Comparison of ENCODE assay signal across 1 cellular context in the genomic region with DNA sequence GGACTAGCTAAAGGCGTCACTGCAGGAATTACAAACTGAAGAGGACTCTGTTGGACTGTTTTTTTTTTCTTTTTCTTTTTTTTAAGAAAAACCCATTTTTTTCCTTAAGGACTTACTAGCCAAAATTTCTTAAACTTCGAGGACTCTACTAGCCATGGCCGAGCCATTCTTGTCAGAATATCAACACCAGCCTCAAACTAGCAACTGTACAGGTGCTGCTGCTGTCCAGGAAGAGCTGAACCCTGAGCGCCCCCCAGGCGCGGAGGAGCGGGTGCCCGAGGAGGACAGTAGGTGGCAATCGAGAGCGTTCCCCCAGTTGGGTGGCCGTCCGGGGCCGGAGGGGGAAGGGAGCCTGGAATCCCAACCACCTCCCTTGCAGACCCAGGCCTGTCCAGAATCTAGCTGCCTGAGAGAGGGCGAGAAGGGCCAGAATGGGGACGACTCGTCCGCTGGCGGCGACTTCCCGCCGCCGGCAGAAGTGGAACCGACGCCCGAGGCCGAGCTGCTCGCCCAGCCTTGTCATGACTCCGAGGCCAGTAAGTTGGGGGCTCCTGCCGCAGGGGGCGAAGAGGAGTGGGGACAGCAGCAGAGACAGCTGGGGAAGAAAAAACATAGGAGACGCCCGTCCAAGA.
TF ChIP-seq lines count a peak whose summit lies in the region.

No MANE protein-coding gene starts in this region.

TF ChIP-seq in K562, 482 proteins besides CTCF, POLR2A, EP300 and RAD21 (continued from another document and continues in another):
- TF ChIP-seq JUND (IDR thresholded peaks at IDR 0.05; ENCODE audit: borderline replicate concordance, low read depth, low read length): peak; percentile 40; the same call in 1 of the 2 replicates
- no peak; the same call in 2 of the 3 replicates for TF ChIP-seq JUND (tag; IDR thresholded peaks at IDR 0.05; ENCODE audit: borderline replicate concordance, low read depth, low read length)
- TF ChIP-seq MAZ (CRISPR knock-in tag; conservative IDR thresholded peaks at IDR 0.05 in 1 of 2, IDR thresholded peaks at IDR 0.05 in 1 of 2): peak; percentile 41 to 92; a peak in 3 of 4 replicates
- peak; percentile 80 for TF ChIP-seq PRPF4 (IDR thresholded peaks at IDR 0.05; ENCODE audit: insufficient read depth, low read depth, low read length, poor library complexity, severe bottlenecking)
- TF ChIP-seq, protein P1, sequence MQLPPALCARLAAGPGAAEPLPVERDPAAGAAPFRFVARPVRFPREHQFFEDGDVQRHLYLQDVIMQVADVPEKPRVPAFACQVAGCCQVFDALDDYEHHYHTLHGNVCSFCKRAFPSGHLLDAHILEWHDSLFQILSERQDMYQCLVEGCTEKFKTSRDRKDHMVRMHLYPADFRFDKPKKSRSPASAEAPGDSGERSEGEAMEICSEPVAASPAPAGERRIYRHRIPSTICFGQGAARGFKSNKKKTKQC (CRISPR knock-in tag; IDR thresholded peaks at IDR 0.05): 0 out of 2 replicates have a peak, but pooled peaks have one; percentile 46
- TF ChIP-seq NCOA6 (IDR thresholded peaks at IDR 0.05): peak; percentile 66
- TF ChIP-seq, protein P2, sequence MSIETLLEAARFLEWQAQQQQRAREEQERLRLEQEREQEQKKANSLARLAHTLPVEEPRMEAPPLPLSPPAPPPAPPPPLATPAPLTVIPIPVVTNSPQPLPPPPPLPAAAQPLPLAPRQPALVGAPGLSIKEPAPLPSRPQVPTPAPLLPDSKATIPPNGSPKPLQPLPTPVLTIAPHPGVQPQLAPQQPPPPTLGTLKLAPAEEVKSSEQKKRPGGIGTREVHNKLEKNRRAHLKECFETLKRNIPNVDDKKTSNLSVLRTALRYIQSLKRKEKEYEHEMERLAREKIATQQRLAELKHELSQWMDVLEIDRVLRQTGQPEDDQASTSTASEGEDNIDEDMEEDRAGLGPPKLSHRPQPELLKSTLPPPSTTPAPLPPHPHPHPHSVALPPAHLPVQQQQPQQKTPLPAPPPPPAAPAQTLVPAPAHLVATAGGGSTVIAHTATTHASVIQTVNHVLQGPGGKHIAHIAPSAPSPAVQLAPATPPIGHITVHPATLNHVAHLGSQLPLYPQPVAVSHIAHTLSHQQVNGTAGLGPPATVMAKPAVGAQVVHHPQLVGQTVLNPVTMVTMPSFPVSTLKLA (conservative IDR thresholded peaks at IDR 0.05): 0 out of 4 replicates have a peak, but pooled peaks of 1 of the 2 experiments have one; percentile 25
- TF ChIP-seq JUN (IDR thresholded peaks at IDR 0.05; ENCODE audit: borderline replicate concordance, low read depth, low read length): no peak
- 0 out of 2 replicates have a peak, but pooled peaks have one; percentile 18 for TF ChIP-seq JUN (CRISPR knock-in tag; IDR thresholded peaks at IDR 0.05; ENCODE audit: borderline replicate concordance)
- TF ChIP-seq CREM (IDR thresholded peaks at IDR 0.05; ENCODE audit: low read depth): peak; percentile 51
- no peak for TF ChIP-seq CREBBP (IDR thresholded peaks at IDR 0.05; ENCODE audit: low read depth, low read length)
- TF ChIP-seq MAFG (tag; conservative IDR thresholded peaks at IDR 0.05): no peak
- peak; percentile 58 for TF ChIP-seq TAF1 (IDR thresholded peaks at IDR 0.05; ENCODE audit: control insufficient read depth, extremely low read depth, insufficient read depth, low read length, severe bottlenecking)
- peak; percentile 40; the same call in 1 of the 2 replicates for TF ChIP-seq CBX5 (IDR thresholded peaks at IDR 0.05; ENCODE audit: borderline replicate concordance, low read depth)
- TF ChIP-seq ELF2 (CRISPR knock-in tag; IDR thresholded peaks at IDR 0.05): peak; percentile 50; the same call in 1 of the 2 replicates
- 0 out of 2 replicates have a peak, but pooled peaks have one; percentile 6 for TF ChIP-seq SMARCC2 (IDR thresholded peaks at IDR 0.05; ENCODE audit: low read depth)
- TF ChIP-seq NONO (IDR thresholded peaks at IDR 0.05; ENCODE audit: low read depth in 2 of 2, low read length in 1 of 2): peak in 1 of 2 experiments; percentile 64; a peak in 2 of 4 replicates
- TF ChIP-seq ETV1 (tag; conservative IDR thresholded peaks at IDR 0.05; ENCODE audit: low read depth): 0 out of 2 replicates have a peak, but pooled peaks have one; percentile 6
- no peak for TF ChIP-seq TSHZ1 (CRISPR knock-in tag; IDR thresholded peaks at IDR 0.05)
- TF ChIP-seq NR1H2 (CRISPR knock-in tag; IDR thresholded peaks at IDR 0.05): 0 out of 2 replicates have a peak, but pooled peaks have one; percentile 66
- peak; percentile 35 for TF ChIP-seq LCOR (CRISPR knock-in tag; IDR thresholded peaks at IDR 0.05)
- peak; percentile 8 for TF ChIP-seq CTCFL (IDR thresholded peaks at IDR 0.05; ENCODE audit: borderline replicate concordance, insufficient read depth, low read depth, low read length, poor library complexity, severe bottlenecking)
- TF ChIP-seq TGIF2 (CRISPR knock-in tag; IDR thresholded peaks at IDR 0.05): no peak
- TF ChIP-seq RBFOX2 (IDR thresholded peaks at IDR 0.05; ENCODE audit: low read depth, low read length): peak; percentile 75
- TF ChIP-seq KAT2B (IDR thresholded peaks at IDR 0.05; ENCODE audit: low read depth, low read length): no peak
- peak; percentile 6 for TF ChIP-seq PRDM10 (IDR thresholded peaks at IDR 0.05; ENCODE audit: partially characterized antibody)
- peak; percentile 20; the same call in 1 of the 2 replicates for TF ChIP-seq MYC (IDR thresholded peaks at IDR 0.05; ENCODE audit: low read depth, low read length)
- no peak for TF ChIP-seq MYC (CRISPR knock-in tag; IDR thresholded peaks at IDR 0.05; ENCODE audit: borderline replicate concordance, low read depth)
- TF ChIP-seq HMGN3 (IDR thresholded peaks at IDR 0.05; ENCODE audit: borderline replicate concordance, extremely low read depth, insufficient read length, low read depth, low read length): peak; percentile 21
- TF ChIP-seq TFAM (CRISPR knock-in tag; conservative IDR thresholded peaks at IDR 0.05): no peak
- TF ChIP-seq, protein P3, sequence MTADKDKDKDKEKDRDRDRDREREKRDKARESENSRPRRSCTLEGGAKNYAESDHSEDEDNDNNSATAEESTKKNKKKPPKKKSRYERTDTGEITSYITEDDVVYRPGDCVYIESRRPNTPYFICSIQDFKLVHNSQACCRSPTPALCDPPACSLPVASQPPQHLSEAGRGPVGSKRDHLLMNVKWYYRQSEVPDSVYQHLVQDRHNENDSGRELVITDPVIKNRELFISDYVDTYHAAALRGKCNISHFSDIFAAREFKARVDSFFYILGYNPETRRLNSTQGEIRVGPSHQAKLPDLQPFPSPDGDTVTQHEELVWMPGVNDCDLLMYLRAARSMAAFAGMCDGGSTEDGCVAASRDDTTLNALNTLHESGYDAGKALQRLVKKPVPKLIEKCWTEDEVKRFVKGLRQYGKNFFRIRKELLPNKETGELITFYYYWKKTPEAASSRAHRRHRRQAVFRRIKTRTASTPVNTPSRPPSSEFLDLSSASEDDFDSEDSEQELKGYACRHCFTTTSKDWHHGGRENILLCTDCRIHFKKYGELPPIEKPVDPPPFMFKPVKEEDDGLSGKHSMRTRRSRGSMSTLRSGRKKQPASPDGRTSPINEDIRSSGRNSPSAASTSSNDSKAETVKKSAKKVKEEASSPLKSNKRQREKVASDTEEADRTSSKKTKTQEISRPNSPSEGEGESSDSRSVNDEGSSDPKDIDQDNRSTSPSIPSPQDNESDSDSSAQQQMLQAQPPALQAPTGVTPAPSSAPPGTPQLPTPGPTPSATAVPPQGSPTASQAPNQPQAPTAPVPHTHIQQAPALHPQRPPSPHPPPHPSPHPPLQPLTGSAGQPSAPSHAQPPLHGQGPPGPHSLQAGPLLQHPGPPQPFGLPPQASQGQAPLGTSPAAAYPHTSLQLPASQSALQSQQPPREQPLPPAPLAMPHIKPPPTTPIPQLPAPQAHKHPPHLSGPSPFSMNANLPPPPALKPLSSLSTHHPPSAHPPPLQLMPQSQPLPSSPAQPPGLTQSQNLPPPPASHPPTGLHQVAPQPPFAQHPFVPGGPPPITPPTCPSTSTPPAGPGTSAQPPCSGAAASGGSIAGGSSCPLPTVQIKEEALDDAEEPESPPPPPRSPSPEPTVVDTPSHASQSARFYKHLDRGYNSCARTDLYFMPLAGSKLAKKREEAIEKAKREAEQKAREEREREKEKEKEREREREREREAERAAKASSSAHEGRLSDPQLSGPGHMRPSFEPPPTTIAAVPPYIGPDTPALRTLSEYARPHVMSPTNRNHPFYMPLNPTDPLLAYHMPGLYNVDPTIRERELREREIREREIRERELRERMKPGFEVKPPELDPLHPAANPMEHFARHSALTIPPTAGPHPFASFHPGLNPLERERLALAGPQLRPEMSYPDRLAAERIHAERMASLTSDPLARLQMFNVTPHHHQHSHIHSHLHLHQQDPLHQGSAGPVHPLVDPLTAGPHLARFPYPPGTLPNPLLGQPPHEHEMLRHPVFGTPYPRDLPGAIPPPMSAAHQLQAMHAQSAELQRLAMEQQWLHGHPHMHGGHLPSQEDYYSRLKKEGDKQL (CRISPR knock-in tag; IDR thresholded peaks at IDR 0.05; ENCODE audit: borderline replicate concordance): peak; percentile 73; the same call in 1 of the 2 replicates
- no peak for TF ChIP-seq RBM25 (IDR thresholded peaks at IDR 0.05; ENCODE audit: low read depth, low read length, severe bottlenecking)
- no peak for TF ChIP-seq ZNF76 (CRISPR knock-in tag; IDR thresholded peaks at IDR 0.05; ENCODE audit: borderline replicate concordance)
- no peak for TF ChIP-seq TCFL5 (CRISPR knock-in tag; conservative IDR thresholded peaks at IDR 0.05)
- peak; percentile 95; the same call in 1 of the 2 replicates for TF ChIP-seq ZBTB7A (IDR thresholded peaks at IDR 0.05; ENCODE audit: borderline replicate concordance, control insufficient read depth, low read depth, low read length)
- TF ChIP-seq ZBED1 (IDR thresholded peaks at IDR 0.05): no peak
- TF ChIP-seq FOXJ2 (tag; IDR thresholded peaks at IDR 0.05): 0 out of 2 replicates have a peak, but pooled peaks have one; percentile 11
